ENCODE assay signal across 16 cellular contexts in the genomic region with DNA sequence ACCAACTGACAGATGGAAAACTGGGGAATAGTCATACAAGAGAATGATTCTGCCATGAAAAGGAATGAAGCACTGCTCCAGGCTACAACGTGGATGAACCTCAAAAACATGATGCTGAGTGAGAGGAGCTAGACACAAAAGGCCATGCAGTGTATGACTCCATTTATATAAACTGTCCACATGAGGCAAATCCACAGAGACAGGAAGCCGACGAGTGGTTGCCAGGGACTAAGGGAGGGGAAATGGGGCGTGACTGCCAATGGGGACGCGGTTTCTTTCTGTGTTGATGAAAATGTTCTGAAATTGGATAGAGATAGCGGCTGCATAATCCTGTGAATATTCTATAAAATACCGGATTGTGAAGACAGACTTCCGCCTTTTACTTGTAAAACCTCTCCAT. TPM values are rescaled to one million over a fixed set of nuclear protein-coding genes. Genes with fewer than 3 reads are reported as not detected.
DNase-seq lines count a peak whose midpoint lies in the region; ATAC-seq lines count a peak whose summit lies in the region.
"Had no signal": no experiment of that assay in that cellular context is flagged by ENCODE, and none has a peak within 500 bp of the region (broad histone marks: within the 10 kb centered on the region; RNA-seq: fewer than 3 reads in every experiment).

No MANE protein-coding gene starts in this region.

- no peak for ATAC-seq in activated CD8-positive, alpha-beta memory T cell treated with anti-CD3 and anti-CD28 coated beads, Interleukin-2, amount 10 ng/mL, durations not matched to agents 7 days and 5 days
- ATAC-seq in left ventricle myocardium superior, result peak; percentile 72
- ATAC-seq in GM19397 (IDR thresholded peaks at IDR 0.05; ENCODE audit: unreplicated experiment), result no peak
- ATAC-seq in HG02870 (IDR thresholded peaks at IDR 0.05; ENCODE audit: unreplicated experiment), result no peak
- no peak for ATAC-seq in HG02642 (IDR thresholded peaks at IDR 0.05; ENCODE audit: poor library complexity, unreplicated experiment)

- no peaks in the 10 kb centered on the region for H3K27me3 Mint-ChIP-seq in activated CD8-positive, alpha-beta memory T cell treated with anti-CD3 and anti-CD28 coated beads, Interleukin-2, amount 10 ng/mL, durations not matched to agents 7 days and 5 days

- H3K9me3 Mint-ChIP-seq in activated CD8-positive, alpha-beta memory T cell treated with anti-CD3 and anti-CD28 coated beads, Interleukin-2, amount 10 ng/mL, durations not matched to agents 7 days and 5 days (ENCODE audit: low read depth), result no peaks in the 10 kb centered on the region
- H3K9me3 Mint-ChIP-seq: activated naive CD4-positive, alpha-beta T cell treated with anti-CD3 and anti-CD28 coated beads for 36 hours; mesothelial cell of epicardium had no signal

- DNase-seq in activated CD8-positive, alpha-beta memory T cell treated with anti-CD3 and anti-CD28 coated beads, Interleukin-2, amount 10 ng/mL, durations not matched to agents 7 days and 5 days, result no peak
- no peak for DNase-seq in activated CD8-positive, alpha-beta memory T cell treated with anti-CD3 and anti-CD28 coated beads, Interleukin-2, amount 50 U/mL, for 4 hours
- DNase-seq in RPMI7951 (ENCODE audit: low read depth) (peak; percentile 32), left ventricle myocardium superior (no peak), stromal cell of bone marrow (ENCODE audit: low read depth) (peak; percentile 37)
- DNase-seq: activated naive CD4-positive, alpha-beta T cell treated with anti-CD3 and anti-CD28 coated beads for 36 hours; caudate nucleus; EL; NCI-H446; ovary; stimulated activated CD8-positive, alpha-beta memory T cell treated with anti-CD3 and anti-CD28 coated beads, Interleukin-4, amount 100 ng/mL, for 48 hours; T-helper 9 cell had no signal

- intact Hi-C loops in left ventricle myocardium superior (cut with micrococcal nuclease), result no loop called here

- H3K4me1 Mint-ChIP-seq in activated CD8-positive, alpha-beta memory T cell treated with anti-CD3 and anti-CD28 coated beads, Interleukin-2, amount 10 ng/mL, durations not matched to agents 7 days and 5 days, result peaks cover 16% of the 10 kb centered on the region
- H3K4me1 Mint-ChIP-seq: mesothelial cell of epicardium had no signal

- peak overlapping the region; percentile 5 for H3K27ac Mint-ChIP-seq in activated CD8-positive, alpha-beta memory T cell treated with anti-CD3 and anti-CD28 coated beads, Interleukin-2, amount 10 ng/mL, durations not matched to agents 7 days and 5 days
- H3K27ac Mint-ChIP-seq: activated naive CD4-positive, alpha-beta T cell treated with anti-CD3 and anti-CD28 coated beads for 36 hours; mesothelial cell of epicardium had no signal

- H3K36me3 Mint-ChIP-seq in activated CD8-positive, alpha-beta memory T cell treated with anti-CD3 and anti-CD28 coated beads, Interleukin-2, amount 10 ng/mL, durations not matched to agents 7 days and 5 days, result peaks cover 64% of the 10 kb centered on the region

- H3K4me3 Mint-ChIP-seq in activated CD8-positive, alpha-beta memory T cell treated with anti-CD3 and anti-CD28 coated beads, Interleukin-2, amount 10 ng/mL, durations not matched to agents 7 days and 5 days, result no peak overlapping the region
- H3K4me3 Mint-ChIP-seq: activated naive CD4-positive, alpha-beta T cell treated with anti-CD3 and anti-CD28 coated beads for 36 hours; mesothelial cell of epicardium had no signal

- CTCF ChIA-PET in activated CD8-positive, alpha-beta memory T cell treated with anti-CD3 and anti-CD28 coated beads, Interleukin-2, amount 10 ng/mL, durations not matched to agents 7 days and 5 days (lab: Charles Lee), result interaction anchor here (0.9 kb wide), 1 partner anchor 11 kb away, joined by 3 read pairs; a partner anchor contains a TSS

RNA-seq across cellular contexts. Expression of a gene that starts 10.2 kb away (rescaled TPM):
- total RNA-seq in activated CD8-positive, alpha-beta memory T cell treated with anti-CD3 and anti-CD28 coated beads, Interleukin-2, amount 10 ng/mL, durations not matched to agents 7 days and 5 days, result 10 to 100 TPM; 55.4 to 60.0 TPM
- 118 and 139 TPM in 2 replicates for total RNA-seq in RPMI7951 (2014; rRNA removed; shearing (Covaris generic))
- total RNA-seq in left ventricle myocardium superior, result 32.5 TPM

RNA-seq across cellular contexts. Expression of a gene that starts 11.2 kb away (rescaled TPM):
- total RNA-seq in activated CD8-positive, alpha-beta memory T cell treated with anti-CD3 and anti-CD28 coated beads, Interleukin-2, amount 10 ng/mL, durations not matched to agents 7 days and 5 days, result under 1 TPM; 0.87 to 0.88 TPM
- total RNA-seq in RPMI7951 (2014; rRNA removed; shearing (Covaris generic)), result 1.3 and 3.2 TPM in 2 replicates
- 50.5 TPM for total RNA-seq in left ventricle myocardium superior

RNA-seq across cellular contexts. Expression of a gene that starts 21.7 kb away (rescaled TPM):
- total RNA-seq in activated CD8-positive, alpha-beta memory T cell treated with anti-CD3 and anti-CD28 coated beads, Interleukin-2, amount 10 ng/mL, durations not matched to agents 7 days and 5 days, result 10 to 100 TPM; 16.0 to 21.3 TPM
- 3.4 and 5.0 TPM in 2 replicates for total RNA-seq in RPMI7951 (2014; rRNA removed; shearing (Covaris generic))
- 4.9 TPM for total RNA-seq in left ventricle myocardium superior

Comparison
In these comparisons a context has a peak if more than half of its experiments do, and no peak if none do; other contexts are left out.
1. DNase-seq: peak in RPMI7951 (single experiment) and stromal cell of bone marrow (single experiment); none in activated CD8-positive, alpha-beta memory T cell treated with anti-CD3 and anti-CD28 coated beads, Interleukin-2, amount 10 ng/mL, durations not matched to agents 7 days and 5 days (single experiment), activated CD8-positive, alpha-beta memory T cell treated with anti-CD3 and anti-CD28 coated beads, Interleukin-2, amount 50 U/mL, for 4 hours (single experiment) and left ventricle myocardium superior (single experiment).
2. RNA of a gene that starts 11.2 kb away (total RNA-seq): 50.5 TPM in left ventricle myocardium superior (single experiment); 1.3 to 3.2 TPM in RPMI7951 and 0.87 to 0.88 TPM in activated CD8-positive, alpha-beta memory T cell treated with anti-CD3 and anti-CD28 coated beads, Interleukin-2, amount 10 ng/mL, durations not matched to agents 7 days and 5 days; every median in the first group is over 10 times any median in the second.